10 cellular contexts compared by ENCODE assay signal in the genomic region with DNA sequence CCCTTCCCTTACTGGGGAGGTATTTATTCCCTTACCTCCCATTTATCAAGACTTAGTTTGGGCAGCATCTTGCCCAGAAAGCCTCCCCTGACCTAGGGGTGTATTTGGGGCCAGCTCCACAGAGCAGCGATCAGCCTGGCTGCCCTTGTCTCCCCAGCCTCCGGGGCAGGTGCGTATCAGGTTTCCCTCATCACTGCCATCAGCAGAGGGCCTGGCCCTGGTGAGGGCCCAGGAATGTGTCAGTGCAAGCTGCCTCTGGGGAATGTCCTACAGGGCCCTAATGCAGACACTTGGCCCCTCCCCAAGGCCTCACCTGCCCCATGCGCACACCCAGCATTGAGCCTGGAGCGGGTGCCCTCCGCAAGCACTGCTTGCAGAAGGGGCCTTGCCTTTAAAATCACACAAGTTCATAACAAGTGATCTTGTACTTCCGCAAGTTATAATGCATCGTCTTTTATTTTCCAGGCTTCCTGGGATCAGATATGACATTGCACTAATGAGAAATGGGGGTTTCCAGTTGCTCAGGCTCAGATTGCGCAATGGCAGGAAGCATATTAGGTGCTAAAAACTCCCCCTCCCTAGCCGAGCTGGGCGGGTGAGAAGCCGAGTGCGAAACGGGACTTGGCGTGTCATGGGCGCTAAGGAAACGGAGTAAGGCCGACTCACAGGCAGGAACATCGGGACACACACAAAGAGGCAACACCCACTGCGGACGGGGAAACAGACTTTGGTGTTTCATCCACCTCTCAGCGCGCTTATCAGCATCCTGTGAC. TPM values are rescaled to one million over a fixed set of nuclear protein-coding genes. Genes with fewer than 3 reads are reported as not detected.
DNase-seq lines count a peak whose midpoint lies in the region; ATAC-seq, FAIRE-seq and TF ChIP-seq lines count a peak whose summit lies in the region.
"Had no signal": no experiment of that assay in that cellular context is flagged by ENCODE, and none has a peak within 500 bp of the region (broad histone marks: within the 10 kb centered on the region; RNA-seq: fewer than 3 reads in every experiment).

No MANE protein-coding gene starts in this region.

- no peak for TF ChIP-seq CTCF in CD4-positive, alpha-beta T cell (IDR thresholded peaks at IDR 0.05)
- TF ChIP-seq CTCF in RWPE2 (IDR thresholded peaks at IDR 0.05; ENCODE audit: poor library complexity, severe bottlenecking): no peak
- no peak for TF ChIP-seq CTCF in H1 (IDR thresholded peaks at IDR 0.05; ENCODE audit: control extremely low read depth in 1 of 3, insufficient read depth in 1 of 3, low read depth in 1 of 3, low read length in 3 of 3)
- TF ChIP-seq CTCF in omental fat pad (IDR thresholded peaks at IDR 0.05): no peak

- no peaks in the 10 kb centered on the region for H3K27me3 ChIP-seq in CD4-positive, alpha-beta T cell (ENCODE audit: control insufficient read depth, insufficient read depth, low read length)
- H3K27me3 ChIP-seq in RWPE2 (ENCODE audit: insufficient read depth, poor library complexity, severe bottlenecking) (no peaks in the 10 kb centered on the region), H1 (replicated peaks in 1 of 4; ENCODE audit: control insufficient read depth in 3 of 4, extremely low read depth in 1 of 4, insufficient read depth in 3 of 4, low read length in 3 of 4) (no peaks in the 10 kb centered on the region)

- TF ChIP-seq RAD21 in H1 (IDR thresholded peaks at IDR 0.05 in 1 of 2, conservative IDR thresholded peaks at IDR 0.05 in 1 of 2; ENCODE audit: low read depth in 2 of 2, low read length in 2 of 2): no peak

- ATAC-seq in CD4-positive, alpha-beta T cell (ENCODE audit: poor library complexity): no peak
- ATAC-seq in RWPE2 (ENCODE audit: low read depth): peak; percentile 28
- ATAC-seq in omental fat pad (ENCODE audit: low FRiP score): peak; percentile 59
- no peak for ATAC-seq in HG03521 (IDR thresholded peaks at IDR 0.05; ENCODE audit: unreplicated experiment)
- ATAC-seq in GM21367 (IDR thresholded peaks at IDR 0.05; ENCODE audit: unreplicated experiment): no peak

- no peak overlapping the region for H4K8ac ChIP-seq in H1 (ENCODE audit: extremely low read depth, insufficient read depth, low read length)

- H3K9me3 ChIP-seq in CD4-positive, alpha-beta T cell (ENCODE audit: control insufficient read depth, low read length): no peaks in the 10 kb centered on the region
- H3K9me3 ChIP-seq in RWPE2 (ENCODE audit: severe bottlenecking) (no peaks in the 10 kb centered on the region), H1 (ENCODE audit: insufficient read depth in 2 of 2, low read depth in 1 of 2, low read length in 1 of 2) (no peaks in the 10 kb centered on the region)

- no peak overlapping the region for H3K56ac ChIP-seq in H1 (replicated peaks; ENCODE audit: insufficient read length, low read depth, low read length)

- no peak for TF ChIP-seq EP300 in H1 (IDR thresholded peaks at IDR 0.05; ENCODE audit: borderline replicate concordance in 1 of 2, low read depth in 2 of 2, low read length in 2 of 2)

- H2AK5ac ChIP-seq in H1 (ENCODE audit: low read depth, low read length): no peak overlapping the region

- H3K36me3 ChIP-seq in RWPE2 (ENCODE audit: low read depth) (no peaks in the 10 kb centered on the region), H1 (ENCODE audit: control insufficient read depth in 2 of 4, insufficient read depth in 4 of 4, low read length in 3 of 4) (no peaks in the 10 kb centered on the region)

- no peak overlapping the region; the same call in 1 of the 2 replicates for H2BK12ac ChIP-seq in H1 (ENCODE audit: low read depth, low read length)

- H3K4me3 ChIP-seq in RWPE2 (ENCODE audit: severe bottlenecking) (no peak overlapping the region), H1 (ENCODE audit: extremely low read depth in 1 of 4, insufficient read depth in 2 of 4, low read depth in 3 of 4, low read length in 4 of 4) (no peak overlapping the region)

- H3K14ac ChIP-seq in H1 (ENCODE audit: insufficient read length): no peak overlapping the region

- H2BK20ac ChIP-seq in H1 (ENCODE audit: low read length): 0 out of 2 replicates have a peak overlapping the region, but pooled peaks have one; percentile 61

- no peak for TF ChIP-seq POLR2A in H1 (IDR thresholded peaks at IDR 0.05; ENCODE audit: control extremely low read depth in 1 of 2, low read depth in 2 of 2, low read length in 2 of 2)

- H4K5ac ChIP-seq in H1 (ENCODE audit: insufficient read length, low read depth, low read length): no peak overlapping the region

- no peaks in the 10 kb centered on the region for H3K27me3 Mint-ChIP-seq in CD4-positive, alpha-beta T cell
- H3K27me3 Mint-ChIP-seq: brain had no signal

- H4K20me1 ChIP-seq in H1 (replicated peaks in 1 of 2; ENCODE audit: control insufficient read depth in 1 of 2, insufficient read depth in 2 of 2, low read length in 2 of 2): no peaks in the 10 kb centered on the region

- H2BK120ac ChIP-seq in H1 (replicated peaks; ENCODE audit: low read depth, low read length): no peak overlapping the region

- H3K4ac ChIP-seq in H1 (replicated peaks; ENCODE audit: insufficient read length, low read depth, low read length): no peak overlapping the region

- H3K79me1 ChIP-seq in H1 (ENCODE audit: low read depth, low read length): no peaks in the 10 kb centered on the region

- no peak overlapping the region for H2BK5ac ChIP-seq in H1 (ENCODE audit: low read depth, low read length)

- POLR2A ChIA-PET in CD4-positive, alpha-beta T cell (lab: Charles Lee): no interaction called here
- POLR2A ChIA-PET in H1 (lab: Charles Lee; ENCODE audit: partially characterized antibody): interaction anchor here (1.0 kb wide), 2 partner anchors 9 to 74 kb away, joined by 3 read pairs; no protein-coding TSS in a partner anchor

- no peaks in the 10 kb centered on the region for H3K79me2 ChIP-seq in H1 (ENCODE audit: control insufficient read depth in 1 of 2, insufficient read depth in 2 of 2, low read length in 2 of 2)

- H3K4me1 ChIP-seq in RWPE2 (ENCODE audit: insufficient read depth, poor library complexity, severe bottlenecking) (peaks cover 32% of the 10 kb centered on the region), H1 (replicated peaks in 1 of 4; ENCODE audit: control insufficient read depth in 3 of 4, insufficient read depth in 4 of 4, low read length in 3 of 4) (peaks cover 0 to 10% (median 5%) of the 10 kb centered on the region in 4 experiments; a peak in 6 of 7 replicates)

- CTCF ChIA-PET in CD4-positive, alpha-beta T cell (lab: Charles Lee): interaction anchor here (1.3 kb wide), 1 partner anchor 161 kb away, joined by 3 read pairs; no protein-coding TSS in a partner anchor
- CTCF ChIA-PET in H1 (lab: Charles Lee; ENCODE audit: partially characterized antibody): interaction anchor here (1.0 to 1.5 kb wide), 7 partner anchors 8 to 163 kb away, joined by 3 to 5 read pairs (median 3); no protein-coding TSS in a partner anchor

- no peak overlapping the region for H3K27ac ChIP-seq in CD4-positive, alpha-beta T cell (ENCODE audit: low read depth, low read length)
- H3K27ac ChIP-seq in RWPE2 (ENCODE audit: poor library complexity, severe bottlenecking) (peak overlapping the region; percentile 47), H1 (ENCODE audit: low read depth, low read length) (no peak overlapping the region)

- intact Hi-C loops in CD4-positive, alpha-beta T cell (cut with DNase I, micrococcal nuclease): no loop called here

- H3K4me1 Mint-ChIP-seq in CD4-positive, alpha-beta T cell (ENCODE audit: low read depth): peaks cover 41% of the 10 kb centered on the region

- H3K27ac Mint-ChIP-seq in CD4-positive, alpha-beta T cell: peak overlapping the region; percentile 62

- H3K23me2 ChIP-seq in H1 (ENCODE audit: low read depth, low read length): no peaks in the 10 kb centered on the region

- WGBS in H1 (ENCODE audit: extremely low coverage in 1 of 2, insufficient coverage in 1 of 2, insufficient read length in 1 of 2, insufficient replicate concordance in 2 of 2, low coverage in 1 of 2, low lambda C conversion rate in 2 of 2, missing lambda C conversion rate in 1 of 2), 2 experiments: 91% methylated on average over 23 of the region's 23 CpGs; no CpG with 5 or more reads in 1 of the 2 experiments

- H3K23ac ChIP-seq in H1 (ENCODE audit: insufficient read length): no peak overlapping the region

- FAIRE-seq in H1 (lab: Jason Lieb, UNC): no peak
- FAIRE-seq: G401.6 had no signal

- DNase-seq in CD4-positive, alpha-beta T cell: peak in 3 of 10 experiments; percentile 17 to 29 (median 18)
- DNase-seq in RWPE2 (ENCODE audit: low spot score) (peak; percentile 81), H1 (ENCODE audit: low read depth in 1 of 2, low spot score in 2 of 2) (no peak), omental fat pad (ENCODE audit: low spot score) (peak; percentile 61), NCI-H1694 treated with DMSO at 0.1 percent for 48 hours (lab: John Stamatoyannopoulos, UW) (no peak), NCI-H2107 (lab: John Stamatoyannopoulos, UW) (no peak)

- H4K91ac ChIP-seq in H1 (replicated peaks; ENCODE audit: insufficient read length, low read length): peak overlapping the region; percentile 27

- H3K9ac ChIP-seq in H1 (replicated peaks in 1 of 4; ENCODE audit: extremely low read depth in 1 of 4, low read depth in 3 of 4, low read length in 3 of 4): no peak overlapping the region

- H2BK15ac ChIP-seq in H1 (ENCODE audit: low read length): peak overlapping the region; percentile 46; the same call in 1 of the 2 replicates

- H3K9me3 Mint-ChIP-seq in CD4-positive, alpha-beta T cell: no peaks in the 10 kb centered on the region

- H2AFZ ChIP-seq in H1 (ENCODE audit: low read length): no peak overlapping the region

- no peaks in the 10 kb centered on the region for H3K36me3 Mint-ChIP-seq in CD4-positive, alpha-beta T cell (ENCODE audit: low read depth)
- H3K36me3 Mint-ChIP-seq: brain had no signal

- peak overlapping the region; percentile 23 for H3K4me3 Mint-ChIP-seq in CD4-positive, alpha-beta T cell
- H3K4me3 Mint-ChIP-seq: brain had no signal

- no peak overlapping the region for H3K4me2 ChIP-seq in H1 (ENCODE audit: insufficient read depth in 1 of 2, low read depth in 2 of 2, low read length in 2 of 2)

- no peak overlapping the region; the same call in 1 of the 2 replicates for H3K18ac ChIP-seq in H1 (ENCODE audit: extremely low read depth, low read length)

TF ChIP-seq in H1, 55 proteins besides CTCF, POLR2A, EP300 and RAD21 (continues in another document):
- TF ChIP-seq BCL11A (IDR thresholded peaks at IDR 0.05; ENCODE audit: low read depth in 2 of 2, low read length in 2 of 2): no peak
- TF ChIP-seq JUN (IDR thresholded peaks at IDR 0.05; ENCODE audit: low read depth, low read length): no peak

RNA-seq across cellular contexts. Expression of gene AFAP1, which starts 25.4 kb away (rescaled TPM):
- total RNA-seq in CD4-positive, alpha-beta T cell: 10 to 100 TPM in 1 of 2 experiments, 1 to 10 TPM in 1; 9.8 to 10.9 TPM
- 16.2 and 18.2 TPM in 2 replicates for total RNA-seq in H1 (2021; fragmentation: NEBNext Ultra II Directional; extraction: Animal tissue kit (Norgen Biotek cat#: 25700))
- 3.6 and 5.1 TPM in 2 replicates for polyA plus RNA-seq in H1 (2011; rRNA removed)
- 3.6 TPM for polyA plus RNA-seq in H1 (2011; cell fraction: cytosol; rRNA removed)
- polyA plus RNA-seq in H1 (2011; cell fraction: nucleus; rRNA removed): 9.3 TPM
- polyA plus RNA-seq in H1 (2012, experiment 1 of 2): 5.8 to 7.5 TPM (median 6.7 TPM) in 4 replicates
- polyA plus RNA-seq in H1 (2012, experiment 2 of 2): 2.7 TPM
- 7.8 TPM for polyA plus RNA-seq in H1 (2013, experiment 1 of 2)
- 7.8 TPM for polyA plus RNA-seq in H1 (2013, experiment 2 of 2)
- 8.1 and 10.5 TPM in 2 replicates for polyA minus RNA-seq in H1 (2011; rRNA and poly(A)+ RNA removed)
- polyA minus RNA-seq in H1 (2011; cell fraction: cytosol; rRNA and poly(A)+ RNA removed): 5.6 TPM
- 16.3 TPM for polyA minus RNA-seq in H1 (2011; cell fraction: nucleus; rRNA and poly(A)+ RNA removed)
- 10 to 100 TPM; 24.6 to 35.5 (median 26.9) TPM for total RNA-seq in omental fat pad

Comparison
In these comparisons a context has a peak if more than half of its experiments do, and no peak if none do; other contexts are left out.
1. ATAC-seq: peak in RWPE2 (single experiment) and omental fat pad (single experiment); none in CD4-positive, alpha-beta T cell (single experiment), HG03521 (single experiment) and GM21367 (single experiment).
2. DNase-seq: peak in RWPE2 (single experiment) and omental fat pad (single experiment); none in H1 (0 of 2), NCI-H1694 treated with DMSO at 0.1 percent for 48 hours (single experiment) and NCI-H2107 (single experiment).